Comparison of ENCODE assay signal across 11 cellular contexts in genomic region chr11:47886096-47886495, GRCh38. TPM values are rescaled to one million over a fixed set of nuclear protein-coding genes. Genes with fewer than 3 reads are reported as not detected.
DNase-seq lines count a peak whose midpoint lies in the region; ATAC-seq and TF ChIP-seq lines count a peak whose summit lies in the region.
"Had no signal": no experiment of that assay in that cellular context is flagged by ENCODE, and none has a peak within 500 bp of the region (broad histone marks: within the 10 kb centered on the region; RNA-seq: fewer than 3 reads in every experiment).

No MANE protein-coding gene starts in this region.

- H3K36me3 Mint-ChIP-seq in activated naive CD4-positive, alpha-beta T cell treated with anti-CD3 and anti-CD28 coated beads, Interleukin-2, amount 50 U/mL, for 24 hours = no peaks in the 10 kb centered on the region

- no peak for DNase-seq in left cardiac atrium
- no peak for DNase-seq in cardiac septum (ENCODE audit: low spot score)
- DNase-seq in hepatic stellate cell (ENCODE audit: low spot score) = peak; percentile 70
- DNase-seq in tibial nerve (ENCODE audit: low spot score in 2 of 2) = peak in 1 of 2 donors; percentile 41
- DNase-seq in GM10266 (ENCODE audit: extremely low spot score) = no peak
- no peak for DNase-seq in NCI-H1436 treated with DMSO at 0.1 percent for 48 hours (lab: John Stamatoyannopoulos, UW)
- DNase-seq: activated CD4-positive, alpha-beta T cell treated with anti-CD3 and anti-CD28 coated beads for 4 hours; NCI-H510A had no signal

- 41 to 44% methylated on average over 6 of the region's 6 CpGs for WGBS in tibial nerve, 2 donors

- H3K36me3 ChIP-seq in tibial nerve = no peaks in the 10 kb centered on the region

- intact Hi-C loops in left cardiac atrium (cut with DNase I) = no loop called here
- intact Hi-C loops in cardiac septum (cut with DNase I) = no loop called here

- peak overlapping the region; percentile 44 for H3K4me3 Mint-ChIP-seq in activated naive CD4-positive, alpha-beta T cell treated with anti-CD3 and anti-CD28 coated beads, Interleukin-2, amount 50 U/mL, for 24 hours

- no peaks in the 10 kb centered on the region for H3K9me3 Mint-ChIP-seq in activated naive CD4-positive, alpha-beta T cell treated with anti-CD3 and anti-CD28 coated beads, Interleukin-2, amount 50 U/mL, for 24 hours

- H3K27me3 ChIP-seq in tibial nerve = no peaks in the 10 kb centered on the region

- H3K4me1 Mint-ChIP-seq in activated naive CD4-positive, alpha-beta T cell treated with anti-CD3 and anti-CD28 coated beads, Interleukin-2, amount 50 U/mL, for 24 hours = peaks cover 64% of the 10 kb centered on the region

- H3K27ac ChIP-seq in tibial nerve = peak overlapping the region; percentile 19 to 58 (median 33)
- H3K27ac ChIP-seq: foreskin keratinocyte had no signal

- no peak for TF ChIP-seq POLR2A in tibial nerve (IDR thresholded peaks at IDR 0.05)

- peaks cover 0 to 31% (median 2%) of the 10 kb centered on the region in 4 donors for H3K4me1 ChIP-seq in tibial nerve

- TF ChIP-seq CTCF in tibial nerve (IDR thresholded peaks at IDR 0.05) (no peak), GM10266 (IDR thresholded peaks at IDR 0.05; ENCODE audit: control insufficient read depth, insufficient read depth, low read depth, missing control alignments) (no peak)

- ATAC-seq in left cardiac atrium (peak; percentile 57 to 69), HG03342 (IDR thresholded peaks at IDR 0.05; ENCODE audit: unreplicated experiment) (no peak)
- ATAC-seq: foreskin keratinocyte had no signal

- H3K4me3 ChIP-seq in tibial nerve = no peak overlapping the region

- no peaks in the 10 kb centered on the region for H3K27me3 Mint-ChIP-seq in activated naive CD4-positive, alpha-beta T cell treated with anti-CD3 and anti-CD28 coated beads, Interleukin-2, amount 50 U/mL, for 24 hours

- H3K27ac Mint-ChIP-seq in activated naive CD4-positive, alpha-beta T cell treated with anti-CD3 and anti-CD28 coated beads, Interleukin-2, amount 50 U/mL, for 24 hours = peak overlapping the region; percentile 79

- H3K9me3 ChIP-seq in tibial nerve = no peaks in the 10 kb centered on the region

- peak in 1 of 2 donors; percentile 58 for TF ChIP-seq EP300 in tibial nerve (IDR thresholded peaks at IDR 0.05)

RNA-seq across cellular contexts. Expression of gene NUP160, which starts 37.9 kb away (rescaled TPM):
- total RNA-seq in left cardiac atrium (10 to 100 TPM; 13.7 to 18.3 TPM), cardiac septum (12.8 TPM), tibial nerve (10 to 100 TPM; 26.3 to 39.8 (median 28.6) TPM)
